ENCODE assay signal across 9 cellular contexts in the genomic region with DNA sequence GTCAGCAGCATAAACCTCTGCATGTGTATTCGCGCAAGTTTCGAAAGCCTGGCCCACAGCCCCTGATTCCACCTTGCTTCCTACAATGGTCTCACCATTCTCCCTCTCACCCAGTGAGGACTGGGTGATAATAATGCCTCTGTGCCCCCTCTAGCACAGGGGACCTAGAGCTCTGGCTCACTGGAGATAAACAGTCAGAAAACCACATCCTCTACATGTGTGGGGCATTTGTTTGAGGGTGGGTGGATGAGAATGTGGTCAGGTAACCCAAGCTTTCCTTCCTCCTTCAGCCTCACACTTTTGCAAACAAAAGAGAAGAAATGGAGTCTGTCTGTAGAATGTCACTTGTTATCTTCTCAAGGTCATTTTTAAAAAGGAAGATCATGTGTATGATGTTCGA.
DNase-seq lines count a peak whose midpoint lies in the region; ATAC-seq lines count a peak whose summit lies in the region.
"Had no signal": no experiment of that assay in that cellular context is flagged by ENCODE, and none has a peak within 500 bp of the region (broad histone marks: within the 10 kb centered on the region; RNA-seq: fewer than 3 reads in every experiment).

No MANE protein-coding gene starts in this region.

- ATAC-seq in HG02885 (IDR thresholded peaks at IDR 0.05; ENCODE audit: poor library complexity, unreplicated experiment), result peak; percentile 91
- peak; percentile 25 for ATAC-seq in T-helper 17 cell
- ATAC-seq in stimulated activated naive CD8-positive, alpha-beta T cell treated with anti-CD3 and anti-CD28 coated beads, Interleukin-15, Interleukin-2, amounts not matched to agents 100 U/mL and 50 U/mL, for 24 hours, result peak; percentile 90
- ATAC-seq in GM19397 (IDR thresholded peaks at IDR 0.05; ENCODE audit: unreplicated experiment), result no peak
- ATAC-seq in GM19455 (IDR thresholded peaks at IDR 0.05; ENCODE audit: unreplicated experiment), result no peak

- no peak for DNase-seq in activated CD4-positive, alpha-beta memory T cell treated with anti-CD3 and anti-CD28 coated beads, Interleukin-2, amount 10 ng/mL, durations not matched to agents 7 days and 5 days
- DNase-seq in activated CD4-positive, alpha-beta memory T cell treated with anti-CD3 and anti-CD28 coated beads for 36 hours, result no peak
- no peak for DNase-seq in T-helper 17 cell
- peak; percentile 19 for DNase-seq in stimulated activated naive CD8-positive, alpha-beta T cell treated with anti-CD3 and anti-CD28 coated beads, Interleukin-15, Interleukin-2, amounts not matched to agents 100 U/mL and 50 U/mL, for 24 hours
- DNase-seq in NCI-H510A treated with DMSO at 0.1 percent for 48 hours (lab: John Stamatoyannopoulos, UW), result no peak
- DNase-seq: islet precursor cell had no signal

- peak overlapping the region; percentile 6 for H3K27ac Mint-ChIP-seq in activated CD4-positive, alpha-beta memory T cell treated with anti-CD3 and anti-CD28 coated beads, Interleukin-2, amount 10 ng/mL, durations not matched to agents 7 days and 5 days
- no peak overlapping the region for H3K27ac Mint-ChIP-seq in activated CD4-positive, alpha-beta memory T cell treated with anti-CD3 and anti-CD28 coated beads for 36 hours
- no peak overlapping the region for H3K27ac Mint-ChIP-seq in T-helper 17 cell

- H3K9me3 ChIP-seq in T-helper 17 cell (ENCODE audit: control insufficient read depth, low read length, poor library complexity, severe bottlenecking), result no peaks in the 10 kb centered on the region

- H3K36me3 Mint-ChIP-seq in activated CD4-positive, alpha-beta memory T cell treated with anti-CD3 and anti-CD28 coated beads, Interleukin-2, amount 10 ng/mL, durations not matched to agents 7 days and 5 days (ENCODE audit: low read depth), result no peaks in the 10 kb centered on the region
- no peaks in the 10 kb centered on the region for H3K36me3 Mint-ChIP-seq in activated CD4-positive, alpha-beta memory T cell treated with anti-CD3 and anti-CD28 coated beads for 36 hours
- H3K36me3 Mint-ChIP-seq in T-helper 17 cell (ENCODE audit: low read depth), result no peaks in the 10 kb centered on the region

- H3K4me3 Mint-ChIP-seq in activated CD4-positive, alpha-beta memory T cell treated with anti-CD3 and anti-CD28 coated beads, Interleukin-2, amount 10 ng/mL, durations not matched to agents 7 days and 5 days, result no peak overlapping the region
- no peak overlapping the region for H3K4me3 Mint-ChIP-seq in activated CD4-positive, alpha-beta memory T cell treated with anti-CD3 and anti-CD28 coated beads for 36 hours
- H3K4me3 Mint-ChIP-seq in T-helper 17 cell, result peak overlapping the region; percentile 0

- H3K4me1 Mint-ChIP-seq in activated CD4-positive, alpha-beta memory T cell treated with anti-CD3 and anti-CD28 coated beads, Interleukin-2, amount 10 ng/mL, durations not matched to agents 7 days and 5 days, result peaks cover 13% of the 10 kb centered on the region
- no peaks in the 10 kb centered on the region for H3K4me1 Mint-ChIP-seq in activated CD4-positive, alpha-beta memory T cell treated with anti-CD3 and anti-CD28 coated beads for 36 hours (ENCODE audit: low read depth)
- no peaks in the 10 kb centered on the region for H3K4me1 Mint-ChIP-seq in T-helper 17 cell

- intact Hi-C loops in activated CD4-positive, alpha-beta memory T cell treated with anti-CD3 and anti-CD28 coated beads for 36 hours (cut with micrococcal nuclease), result no loop called here

- POLR2A ChIA-PET in activated CD4-positive, alpha-beta memory T cell treated with anti-CD3 and anti-CD28 coated beads, Interleukin-2, amount 10 ng/mL, durations not matched to agents 7 days and 5 days (lab: Charles Lee), result no interaction called here
- POLR2A ChIA-PET in activated CD4-positive, alpha-beta memory T cell treated with anti-CD3 and anti-CD28 coated beads for 36 hours (lab: Charles Lee), result no interaction called here

- no peaks in the 10 kb centered on the region for H3K9me3 Mint-ChIP-seq in activated CD4-positive, alpha-beta memory T cell treated with anti-CD3 and anti-CD28 coated beads, Interleukin-2, amount 10 ng/mL, durations not matched to agents 7 days and 5 days
- no peaks in the 10 kb centered on the region for H3K9me3 Mint-ChIP-seq in activated CD4-positive, alpha-beta memory T cell treated with anti-CD3 and anti-CD28 coated beads for 36 hours

- peaks cover 18% of the 10 kb centered on the region for H3K27me3 Mint-ChIP-seq in activated CD4-positive, alpha-beta memory T cell treated with anti-CD3 and anti-CD28 coated beads, Interleukin-2, amount 10 ng/mL, durations not matched to agents 7 days and 5 days
- peaks cover 2% of the 10 kb centered on the region for H3K27me3 Mint-ChIP-seq in activated CD4-positive, alpha-beta memory T cell treated with anti-CD3 and anti-CD28 coated beads for 36 hours
- no peaks in the 10 kb centered on the region for H3K27me3 Mint-ChIP-seq in T-helper 17 cell

- CTCF ChIA-PET in activated CD4-positive, alpha-beta memory T cell treated with anti-CD3 and anti-CD28 coated beads, Interleukin-2, amount 10 ng/mL, durations not matched to agents 7 days and 5 days (lab: Charles Lee), result no interaction called here
- CTCF ChIA-PET in activated CD4-positive, alpha-beta memory T cell treated with anti-CD3 and anti-CD28 coated beads for 36 hours (lab: Charles Lee), result no interaction called here

Comparison
In these comparisons a context has a peak if more than half of its experiments do, and no peak if none do; other contexts are left out.
1. ATAC-seq: peak in HG02885 (single experiment), T-helper 17 cell (single experiment) and stimulated activated naive CD8-positive, alpha-beta T cell treated with anti-CD3 and anti-CD28 coated beads, Interleukin-15, Interleukin-2, amounts not matched to agents 100 U/mL and 50 U/mL, for 24 hours (single experiment); none in GM19397 (single experiment) and GM19455 (single experiment).